In the genomic region with DNA sequence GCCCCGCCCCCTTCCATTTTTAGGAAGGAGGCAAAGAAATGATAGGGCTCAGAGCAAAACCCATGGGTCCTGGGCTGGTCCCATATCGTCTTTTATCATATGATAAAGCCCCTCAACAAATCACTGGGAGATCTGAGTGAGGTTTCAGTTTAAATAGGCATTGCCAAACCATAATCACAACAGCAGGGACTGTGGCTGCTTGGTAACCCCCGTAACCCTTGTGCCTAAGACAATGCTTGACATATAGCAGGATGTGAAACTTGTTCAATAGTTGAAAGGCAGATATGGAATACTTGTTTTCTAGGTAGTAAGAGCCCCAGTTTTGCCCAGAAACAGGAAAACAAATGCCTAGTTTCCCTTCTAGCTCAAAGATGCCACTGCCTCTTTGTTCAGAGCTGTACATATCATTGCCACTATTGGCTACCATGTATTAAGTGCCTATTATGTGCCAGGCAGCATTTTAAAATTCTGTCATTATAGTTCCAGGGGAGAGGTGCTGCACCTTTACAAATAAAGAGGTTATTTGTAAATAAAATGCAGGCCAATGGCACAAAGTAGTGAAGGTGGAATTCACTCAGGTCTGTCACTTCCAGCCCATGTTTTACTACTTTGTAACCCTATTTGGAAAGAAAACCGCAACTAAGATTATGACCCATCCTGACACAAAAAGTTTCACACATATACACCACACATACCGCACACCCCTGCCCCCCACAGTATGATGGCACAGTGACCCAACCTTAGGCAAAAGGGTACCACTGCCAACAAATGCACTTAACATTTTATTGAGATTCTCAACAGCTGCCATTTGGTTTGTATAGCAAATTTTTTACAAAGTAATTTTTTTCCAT, we compare ENCODE assay signal across 11 cellular contexts. TPM values are rescaled to one million over a fixed set of nuclear protein-coding genes. Genes with fewer than 3 reads are reported as not detected.
DNase-seq lines count a peak whose midpoint lies in the region; ATAC-seq, FAIRE-seq and TF ChIP-seq lines count a peak whose summit lies in the region.
"Had no signal": no experiment of that assay in that cellular context is flagged by ENCODE, and none has a peak within 500 bp of the region (broad histone marks: within the 10 kb centered on the region; RNA-seq: fewer than 3 reads in every experiment).

No MANE protein-coding gene starts in this region.

- intact Hi-C loops in activated CD4-positive, alpha-beta memory T cell treated with anti-CD3 and anti-CD28 coated beads for 36 hours (cut with micrococcal nuclease): loop anchor here (1.0 to 2.0 kb wide), 2 partner anchors 10 to 30 kb away; no protein-coding TSS in a partner anchor
- intact Hi-C loops in lower lobe of right lung (cut with DNase I): no loop called here

- H3K4me3 Mint-ChIP-seq in activated CD4-positive, alpha-beta memory T cell treated with anti-CD3 and anti-CD28 coated beads for 36 hours: no peak overlapping the region

- no peak overlapping the region for H3K4me3 ChIP-seq in lower lobe of right lung
- H3K4me3 ChIP-seq: lung had no signal

- peaks cover 4% of the 10 kb centered on the region for H3K4me1 ChIP-seq in lower lobe of right lung

- H3K9me3 Mint-ChIP-seq in activated CD4-positive, alpha-beta memory T cell treated with anti-CD3 and anti-CD28 coated beads for 36 hours: no peaks in the 10 kb centered on the region

- no peaks in the 10 kb centered on the region for H3K27me3 ChIP-seq in lower lobe of right lung (ENCODE audit: low read depth)

- POLR2A ChIA-PET in activated CD4-positive, alpha-beta memory T cell treated with anti-CD3 and anti-CD28 coated beads for 36 hours (lab: Charles Lee): interaction anchor here (1.0 to 1.4 kb wide), 2 partner anchors 10 to 11 kb away, joined by 3 to 7 read pairs; no protein-coding TSS in a partner anchor

- no peak for TF ChIP-seq CTCF in lower lobe of right lung (IDR thresholded peaks at IDR 0.05)

- H3K36me3 ChIP-seq in lower lobe of right lung: peaks cover 17% of the 10 kb centered on the region

- no peak overlapping the region for H3K27ac ChIP-seq in lower lobe of right lung

- CTCF ChIA-PET in activated CD4-positive, alpha-beta memory T cell treated with anti-CD3 and anti-CD28 coated beads for 36 hours (lab: Charles Lee): interaction anchor here (1.1 to 1.5 kb wide), 2 partner anchors 12 kb away, joined by 3 to 11 read pairs; no protein-coding TSS in a partner anchor

- ATAC-seq in GM18517 (IDR thresholded peaks at IDR 0.05; ENCODE audit: unreplicated experiment) (peak; percentile 70), HG02678 (IDR thresholded peaks at IDR 0.05; ENCODE audit: unreplicated experiment) (peak; percentile 46), lower lobe of right lung (no peak)

- no peak for TF ChIP-seq POLR2A in H54 (IDR thresholded peaks at IDR 0.05; ENCODE audit: low read depth, low read length)

- H3K9me3 ChIP-seq in lower lobe of right lung: no peaks in the 10 kb centered on the region

- FAIRE-seq in H54 (lab: Jason Lieb, UNC): no peak

- peak; percentile 88 for DNase-seq in activated CD4-positive, alpha-beta memory T cell treated with anti-CD3 and anti-CD28 coated beads for 36 hours
- DNase-seq in stimulated activated CD4-positive, alpha-beta T cell treated with anti-CD3 and anti-CD28 coated beads, Interleukin-15, amount 100 ng/mL, for 24 hours: peak; percentile 74
- DNase-seq in lower lobe of right lung: no peak
- no peak for DNase-seq in H54 (ENCODE audit: insufficient read length, low spot score)
- DNase-seq in effector CD4-positive, alpha-beta T cell: no peak
- DNase-seq in NCI-H2196 treated with DMSO at 0.1 percent for 48 hours (lab: John Stamatoyannopoulos, UW; ENCODE audit: unreplicated experiment): no peak
- DNase-seq: DMS53, NCI-H187 had no signal

- peaks cover 17% of the 10 kb centered on the region for H3K4me1 Mint-ChIP-seq in activated CD4-positive, alpha-beta memory T cell treated with anti-CD3 and anti-CD28 coated beads for 36 hours (ENCODE audit: low read depth)

- H3K27me3 Mint-ChIP-seq in activated CD4-positive, alpha-beta memory T cell treated with anti-CD3 and anti-CD28 coated beads for 36 hours: peaks cover 15% of the 10 kb centered on the region

- H3K36me3 Mint-ChIP-seq in activated CD4-positive, alpha-beta memory T cell treated with anti-CD3 and anti-CD28 coated beads for 36 hours: peaks cover 10% of the 10 kb centered on the region

- H3K27ac Mint-ChIP-seq in activated CD4-positive, alpha-beta memory T cell treated with anti-CD3 and anti-CD28 coated beads for 36 hours: peak overlapping the region; percentile 15

RNA-seq across cellular contexts. Expression of gene NAGK, which starts 14.2 kb away (rescaled TPM):
- total RNA-seq in activated CD4-positive, alpha-beta memory T cell treated with anti-CD3 and anti-CD28 coated beads for 36 hours: 10 to 100 TPM; 47.5 to 54.7 TPM
- 150 TPM for total RNA-seq in lower lobe of right lung

RNA-seq across cellular contexts. Expression of gene MCEE, which starts 47.4 kb away (rescaled TPM):
- total RNA-seq in activated CD4-positive, alpha-beta memory T cell treated with anti-CD3 and anti-CD28 coated beads for 36 hours: 10 to 100 TPM; 12.0 to 16.1 TPM
- 22.2 TPM for total RNA-seq in lower lobe of right lung

RNA-seq across cellular contexts. Expression of gene MPHOSPH10, which starts 47.8 kb away (rescaled TPM):
- 10 to 100 TPM; 37.1 to 38.5 TPM for total RNA-seq in activated CD4-positive, alpha-beta memory T cell treated with anti-CD3 and anti-CD28 coated beads for 36 hours
- total RNA-seq in lower lobe of right lung: 26.0 TPM

Comparison
In these comparisons a context has a peak if more than half of its experiments do, and no peak if none do; other contexts are left out.
1. ATAC-seq: peak in GM18517 (single experiment) and HG02678 (single experiment); none in lower lobe of right lung (0 of 2).
2. DNase-seq: peak in activated CD4-positive, alpha-beta memory T cell treated with anti-CD3 and anti-CD28 coated beads for 36 hours (single experiment) and stimulated activated CD4-positive, alpha-beta T cell treated with anti-CD3 and anti-CD28 coated beads, Interleukin-15, amount 100 ng/mL, for 24 hours (single experiment); none in lower lobe of right lung (single experiment), H54 (single experiment), effector CD4-positive, alpha-beta T cell (single experiment) and NCI-H2196 treated with DMSO at 0.1 percent for 48 hours (single experiment).